1 cellular context compared by ENCODE assay signal in the genomic region with DNA sequence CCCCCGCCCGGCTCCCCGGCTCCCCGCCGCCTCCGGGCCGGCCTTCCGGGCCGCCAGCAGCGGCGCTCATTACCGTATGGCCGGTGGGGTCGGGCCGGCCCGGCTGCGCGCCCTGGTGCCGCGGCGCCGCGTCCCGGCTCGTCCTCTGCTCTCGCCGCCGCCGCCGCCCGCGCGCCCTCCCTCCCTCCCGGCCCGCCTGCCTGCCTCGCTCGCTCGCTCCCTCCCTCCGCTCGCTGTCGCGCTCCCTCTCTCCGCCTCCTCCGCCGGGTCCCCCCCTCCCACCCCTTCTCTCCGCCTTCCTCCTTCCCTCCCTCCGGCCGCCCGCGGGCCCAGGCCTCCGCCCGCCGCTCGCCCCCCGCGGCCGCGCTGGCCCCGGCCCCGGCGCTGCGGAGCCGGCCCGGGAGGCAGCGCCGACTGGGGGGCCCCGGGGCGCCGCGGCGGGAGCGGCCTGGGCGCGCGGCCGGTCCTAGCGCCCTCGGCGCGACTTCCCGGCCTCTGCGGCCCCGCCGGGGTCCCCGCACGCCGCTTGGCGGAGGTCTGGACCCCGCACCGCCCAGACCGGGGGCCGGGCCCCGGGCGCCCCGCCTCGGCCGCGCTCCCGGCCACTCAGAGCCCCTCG.
TF ChIP-seq lines count a peak whose summit lies in the region.

Gene DNMT3A (minus strand): TSS at position 173 of the 619 bp plus-strand sequence. CDS start 27,941 bp downstream, outside the sequence.

TF ChIP-seq in K562, 482 proteins besides CTCF, POLR2A, EP300 and RAD21 (continued from another document):
- TF ChIP-seq HMGXB4 (CRISPR knock-in tag; IDR thresholded peaks at IDR 0.05) = 0 out of 2 replicates have a peak, but pooled peaks have one; percentile 30
- 0 out of 2 replicates have a peak, but pooled peaks have one; percentile 35 for TF ChIP-seq CXXC5 (CRISPR knock-in tag; IDR thresholded peaks at IDR 0.05)
- peak; percentile 15; the same call in 1 of the 2 replicates for TF ChIP-seq GATAD2B (IDR thresholded peaks at IDR 0.05; ENCODE audit: borderline replicate concordance)
- peak in 1 of 2 experiments; percentile 50 for TF ChIP-seq E2F6 (IDR thresholded peaks at IDR 0.05; ENCODE audit: borderline replicate concordance in 1 of 2, extremely low read depth in 1 of 2, insufficient read depth in 1 of 2, insufficient read length in 1 of 2, low read depth in 1 of 2, low read length in 1 of 2, poor library complexity in 1 of 2, severe bottlenecking in 1 of 2)
- peak; percentile 59; the same call in 1 of the 2 replicates for TF ChIP-seq ZBTB7A (IDR thresholded peaks at IDR 0.05; ENCODE audit: borderline replicate concordance, control insufficient read depth, low read depth, low read length)
- no peak for TF ChIP-seq DNMT1 (IDR thresholded peaks at IDR 0.05)
TF ChIP-seq in K562: peak in this region for 8.
